In the genomic region with DNA sequence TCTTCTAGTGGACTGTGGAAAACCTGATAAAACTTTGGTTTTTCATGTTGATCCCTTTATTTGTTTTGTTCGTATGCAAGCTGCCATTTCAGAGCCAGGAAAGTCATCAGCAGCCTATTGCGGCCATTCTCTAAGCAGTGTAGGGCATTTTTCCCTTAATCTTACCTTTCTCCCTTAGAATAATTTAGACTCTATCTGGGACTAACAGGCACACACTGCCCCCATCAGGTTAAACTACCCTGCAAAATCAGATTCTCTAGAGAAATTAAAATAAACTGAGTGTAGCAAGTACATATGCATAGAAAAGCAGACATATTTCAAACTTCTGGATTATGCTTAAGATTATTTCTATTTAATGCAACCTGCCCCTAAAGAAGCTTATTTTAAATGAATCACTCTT, we compare ENCODE assay signal across 8 cellular contexts.
DNase-seq lines count a peak whose midpoint lies in the region; ATAC-seq, FAIRE-seq and TF ChIP-seq lines count a peak whose summit lies in the region.

No MANE protein-coding gene starts in this region.

- H3K9me3 Mint-ChIP-seq in Calu3 (ENCODE audit: low read depth, unreplicated experiment): no peaks in the 10 kb centered on the region
- no peaks in the 10 kb centered on the region for H3K9me3 Mint-ChIP-seq in astrocyte (ENCODE audit: unreplicated experiment)

- no peak for TF ChIP-seq EP300 in sigmoid colon (IDR thresholded peaks at IDR 0.05)

- TF ChIP-seq POLR2A in sigmoid colon (IDR thresholded peaks at IDR 0.05): no peak

- 60 to 62% methylated on average over 2 of the region's 2 CpGs for WGBS in sigmoid colon, 2 donors

- H3K27me3 ChIP-seq in astrocyte (ENCODE audit: insufficient read depth, low read length): no peaks in the 10 kb centered on the region
- H3K27me3 ChIP-seq in sigmoid colon: no peaks in the 10 kb centered on the region

- DNase-seq in Calu3 (peak; percentile 52), M059J (ENCODE audit: low read depth) (peak; percentile 55), astrocyte (ENCODE audit: low read depth) (peak; percentile 34), left colon (peak in 1 of 2 donors; percentile 19), sigmoid colon (no peak)

- peak overlapping the region; percentile 79 for H3K4me2 ChIP-seq in astrocyte (ENCODE audit: low read length)

- H3K4me3 ChIP-seq in astrocyte (ENCODE audit: insufficient read depth, low read depth, low read length): peak overlapping the region; percentile 44
- no peak overlapping the region for H3K4me3 ChIP-seq in sigmoid colon

- CTCF ChIA-PET in Calu3 (lab: Charles Lee): interaction anchor here (0.5 to 1.6 kb wide), 8 partner anchors 43 to 1385 kb away, joined by 3 to 5 read pairs (median 4); no protein-coding TSS in a partner anchor

- FAIRE-seq in astrocyte (lab: Jason Lieb, UNC): no peak

- peak overlapping the region; percentile 51 for H3K4me3 Mint-ChIP-seq in Calu3 (ENCODE audit: low read depth, unreplicated experiment)
- H3K4me3 Mint-ChIP-seq in astrocyte (ENCODE audit: unreplicated experiment): no peak overlapping the region

- H3K36me3 Mint-ChIP-seq in Calu3 (ENCODE audit: insufficient read depth, unreplicated experiment) (no peaks in the 10 kb centered on the region), astrocyte (ENCODE audit: low read depth, unreplicated experiment) (no peaks in the 10 kb centered on the region)

- H3K9ac ChIP-seq in astrocyte (ENCODE audit: low read length): peak overlapping the region; percentile 11

- H4K20me1 ChIP-seq in astrocyte (ENCODE audit: insufficient read depth, low read length): no peaks in the 10 kb centered on the region

- H3K9me3 ChIP-seq in astrocyte (ENCODE audit: insufficient read depth, low read depth, low read length) (no peaks in the 10 kb centered on the region), sigmoid colon (no peaks in the 10 kb centered on the region)

- H3K27me3 Mint-ChIP-seq in Calu3 (ENCODE audit: unreplicated experiment): no peaks in the 10 kb centered on the region
- no peaks in the 10 kb centered on the region for H3K27me3 Mint-ChIP-seq in astrocyte (ENCODE audit: low read depth, unreplicated experiment)

- TF ChIP-seq CTCF in Calu3 (IDR thresholded peaks at IDR 0.05; ENCODE audit: unreplicated experiment) (peak; percentile 40), astrocyte (IDR thresholded peaks at IDR 0.05; ENCODE audit: insufficient read depth, low read depth, low read length) (peak; percentile 64), sigmoid colon (IDR thresholded peaks at IDR 0.05) (no peak)

- peak overlapping the region; percentile 25 for H2AFZ ChIP-seq in astrocyte (ENCODE audit: low read depth, low read length)

- H3K36me3 ChIP-seq in astrocyte (ENCODE audit: insufficient read depth, low read length) (no peaks in the 10 kb centered on the region), sigmoid colon (no peaks in the 10 kb centered on the region)

- H3K27ac ChIP-seq in astrocyte (ENCODE audit: low read depth, low read length) (no peak overlapping the region), sigmoid colon (no peak overlapping the region)

- H3K79me2 ChIP-seq in astrocyte (ENCODE audit: insufficient read depth, low read length): no peaks in the 10 kb centered on the region

- ATAC-seq in left colon (peak; percentile 60), GM19455 (IDR thresholded peaks at IDR 0.05; ENCODE audit: unreplicated experiment) (no peak), GM19351 (IDR thresholded peaks at IDR 0.05; ENCODE audit: unreplicated experiment) (no peak), GM19397 (IDR thresholded peaks at IDR 0.05; ENCODE audit: unreplicated experiment) (no peak)

- H3K4me1 ChIP-seq in astrocyte (ENCODE audit: insufficient read depth, low read length) (no peaks in the 10 kb centered on the region), sigmoid colon (no peaks in the 10 kb centered on the region)

- H3K4me1 Mint-ChIP-seq in Calu3 (ENCODE audit: low read depth, unreplicated experiment) (peaks cover 28% of the 10 kb centered on the region), astrocyte (ENCODE audit: low read depth, unreplicated experiment) (peaks cover 9% of the 10 kb centered on the region)

- intact Hi-C loops in Calu3 (cut with micrococcal nuclease; ENCODE audit: unreplicated experiment) (loop anchor here (1.0 to 10.0 kb wide), 9 partner anchors 42 to 1357 kb away; no protein-coding TSS in a partner anchor), left colon (cut with DNase I, micrococcal nuclease) (no loop called here), sigmoid colon (cut with DNase I) (no loop called here)

- H3K27ac Mint-ChIP-seq in Calu3 (ENCODE audit: unreplicated experiment) (peak overlapping the region; percentile 96), astrocyte (ENCODE audit: unreplicated experiment) (no peak overlapping the region)

- no TSS peak for BruUV-seq in Calu3 (replicated peaks; lab: Mats Ljungman, UMichigan)

Comparison
In these comparisons a context has a peak if more than half of its experiments do, and no peak if none do; other contexts are left out.
1. CTCF ChIP-seq: peak in Calu3 (single experiment) and astrocyte (single experiment); none in sigmoid colon (0 of 4).